ENCODE assay signal across 8 cellular contexts in the genomic region with DNA sequence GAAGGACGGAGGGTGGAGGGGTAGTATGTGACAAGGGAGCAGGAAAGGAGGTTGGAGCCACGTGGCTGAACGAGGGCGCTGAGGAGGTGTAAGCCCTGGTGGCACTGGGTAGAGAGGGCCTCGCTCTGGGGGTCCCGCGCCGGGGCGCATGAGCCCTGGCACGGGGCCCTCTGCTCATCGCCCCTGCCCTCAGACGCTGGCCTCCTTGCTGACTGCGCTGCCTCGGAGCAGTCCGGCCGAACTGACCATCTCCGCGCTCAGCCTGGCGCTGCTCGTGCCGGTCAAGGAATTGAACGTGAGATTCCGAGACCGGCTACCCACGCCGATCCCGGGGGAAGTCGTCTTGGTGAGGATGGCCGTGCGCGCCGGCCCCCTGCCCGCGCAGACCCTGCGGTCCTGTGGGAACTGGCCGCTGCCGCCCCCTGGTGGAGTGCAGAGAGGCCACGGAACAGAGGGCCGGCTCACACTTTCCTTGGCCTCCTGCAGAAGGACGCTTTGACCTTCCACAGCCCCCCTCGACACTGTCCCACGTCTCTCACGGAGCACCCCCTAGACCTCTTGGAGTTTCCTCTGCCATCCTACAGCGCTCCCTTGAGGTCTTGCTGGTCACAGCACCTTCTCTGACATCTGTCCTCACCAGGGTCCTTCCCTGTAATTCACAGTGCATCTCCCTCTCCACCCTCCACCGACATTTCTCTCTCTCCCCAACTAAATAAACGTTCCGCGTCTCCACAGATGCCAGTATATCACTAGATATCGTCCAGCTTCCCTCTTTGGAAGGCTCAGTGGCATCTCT. TPM values are rescaled to one million over a fixed set of nuclear protein-coding genes. Genes with fewer than 3 reads are reported as not detected.
DNase-seq lines count a peak whose midpoint lies in the region; ATAC-seq and TF ChIP-seq lines count a peak whose summit lies in the region.

No MANE protein-coding gene starts in this region.

- peak overlapping the region; percentile 63 for H3K4me3 Mint-ChIP-seq in activated naive CD8-positive, alpha-beta T cell treated with anti-CD3 and anti-CD28 coated beads, Interleukin-2, amount 10 ng/mL, durations not matched to agents 7 days and 5 days

- peaks cover 21% of the 10 kb centered on the region for H3K4me1 Mint-ChIP-seq in activated naive CD8-positive, alpha-beta T cell treated with anti-CD3 and anti-CD28 coated beads, Interleukin-2, amount 10 ng/mL, durations not matched to agents 7 days and 5 days

- intact Hi-C loops in left ventricle myocardium inferior (cut with micrococcal nuclease) = loop anchor here (5.0 kb wide), 1 partner anchor 39 kb away; no protein-coding TSS in a partner anchor

- no peak overlapping the region for H3K9ac ChIP-seq in DND-41 (ENCODE audit: low read depth, low read length)

- H3K4me3 ChIP-seq in DND-41 (ENCODE audit: low read depth in 1 of 2, low read length in 2 of 2) (no peak overlapping the region), SJCRH30 (no peak overlapping the region), left ventricle myocardium inferior (peak overlapping the region; percentile 66), retinal pigment epithelial cell (ENCODE audit: low read length) (peak overlapping the region; percentile 35)

- no peaks in the 10 kb centered on the region for H3K9me3 Mint-ChIP-seq in activated naive CD8-positive, alpha-beta T cell treated with anti-CD3 and anti-CD28 coated beads, Interleukin-2, amount 10 ng/mL, durations not matched to agents 7 days and 5 days

- H3K27ac ChIP-seq in DND-41 (ENCODE audit: low read length) (no peak overlapping the region), SJCRH30 (no peak overlapping the region), left ventricle myocardium inferior (replicated peaks) (no peak overlapping the region)

- H3K36me3 Mint-ChIP-seq in activated naive CD8-positive, alpha-beta T cell treated with anti-CD3 and anti-CD28 coated beads, Interleukin-2, amount 10 ng/mL, durations not matched to agents 7 days and 5 days = no peaks in the 10 kb centered on the region

- ATAC-seq in DND-41 (ENCODE audit: insufficient read depth, low read depth) (peak; percentile 84), HG02642 (IDR thresholded peaks at IDR 0.05; ENCODE audit: poor library complexity, unreplicated experiment) (peak; percentile 59)
- peak; percentile 59 for ATAC-seq in activated naive CD8-positive, alpha-beta T cell treated with anti-CD3 and anti-CD28 coated beads, Interleukin-2, amount 10 ng/mL, durations not matched to agents 7 days and 5 days (ENCODE audit: low read depth)

- no peaks in the 10 kb centered on the region for H3K9me3 ChIP-seq in DND-41 (ENCODE audit: insufficient read depth, low read length, severe bottlenecking)
- H3K9me3 ChIP-seq in SJCRH30 (replicated peaks) = no peaks in the 10 kb centered on the region
- no peaks in the 10 kb centered on the region for H3K9me3 ChIP-seq in left ventricle myocardium inferior (replicated peaks)

- no peak overlapping the region for H2AFZ ChIP-seq in DND-41 (ENCODE audit: low read depth, low read length)

- H3K27me3 ChIP-seq in DND-41 (ENCODE audit: insufficient read depth, low read length, poor library complexity) = peaks cover 23% of the 10 kb centered on the region
- no peaks in the 10 kb centered on the region for H3K27me3 ChIP-seq in SJCRH30
- H3K27me3 ChIP-seq in left ventricle myocardium inferior (ENCODE audit: low read depth) = peaks cover 88% of the 10 kb centered on the region

- no peaks in the 10 kb centered on the region for H3K36me3 ChIP-seq in DND-41 (ENCODE audit: insufficient read depth, low read length)
- H3K36me3 ChIP-seq in SJCRH30 = peaks cover 31% of the 10 kb centered on the region
- H3K36me3 ChIP-seq in left ventricle myocardium inferior = peaks cover 9% of the 10 kb centered on the region

- DNase-seq in DND-41 (peak; percentile 23), SJCRH30 (peak; percentile 79 to 81), left ventricle myocardium inferior (peak; percentile 64), retinal pigment epithelial cell (ENCODE audit: low read depth) (no peak), putamen (ENCODE audit: low spot score) (no peak), RKO (ENCODE audit: low spot score) (no peak)
- DNase-seq in activated naive CD8-positive, alpha-beta T cell treated with anti-CD3 and anti-CD28 coated beads, Interleukin-2, amount 10 ng/mL, durations not matched to agents 7 days and 5 days = peak; percentile 75

- H3K4me1 ChIP-seq in DND-41 (ENCODE audit: insufficient read depth, low read length) (no peaks in the 10 kb centered on the region), SJCRH30 (no peaks in the 10 kb centered on the region), left ventricle myocardium inferior (peaks cover 41% of the 10 kb centered on the region)

- peaks cover 3% of the 10 kb centered on the region; the same call in 1 of the 2 replicates for H4K20me1 ChIP-seq in DND-41 (ENCODE audit: insufficient read depth, low read length)

- no peak overlapping the region for H3K4me2 ChIP-seq in DND-41 (ENCODE audit: insufficient read depth, low read length)

- H3K27me3 Mint-ChIP-seq in activated naive CD8-positive, alpha-beta T cell treated with anti-CD3 and anti-CD28 coated beads, Interleukin-2, amount 10 ng/mL, durations not matched to agents 7 days and 5 days = peaks cover 94% of the 10 kb centered on the region

- H3K27ac Mint-ChIP-seq in activated naive CD8-positive, alpha-beta T cell treated with anti-CD3 and anti-CD28 coated beads, Interleukin-2, amount 10 ng/mL, durations not matched to agents 7 days and 5 days = no peak overlapping the region

- POLR2A ChIA-PET in activated naive CD8-positive, alpha-beta T cell treated with anti-CD3 and anti-CD28 coated beads, Interleukin-2, amount 10 ng/mL, durations not matched to agents 7 days and 5 days (lab: Charles Lee) = interaction anchor here (1.2 to 2.0 kb wide), 2 partner anchors 38 to 119 kb away, joined by 3 to 5 read pairs; no protein-coding TSS in a partner anchor

- TF ChIP-seq CTCF in DND-41 (IDR thresholded peaks at IDR 0.05; ENCODE audit: borderline replicate concordance, extremely low read depth, low read length, poor library complexity, severe bottlenecking) (peak; percentile 69), left ventricle myocardium inferior (IDR thresholded peaks at IDR 0.05; ENCODE audit: borderline replicate concordance) (peak; percentile 94), retinal pigment epithelial cell (conservative IDR thresholded peaks at IDR 0.05; ENCODE audit: low read depth, low read length) (peak; percentile 89)

- H3K79me2 ChIP-seq in DND-41 (ENCODE audit: insufficient read depth, low read length) = no peaks in the 10 kb centered on the region

RNA-seq across cellular contexts. Expression of a gene that starts 10.5 kb away (rescaled TPM):
- total RNA-seq in SJCRH30 (2014; rRNA removed; shearing (Covaris generic)) = 234 and 262 TPM in 2 replicates
- total RNA-seq in activated naive CD8-positive, alpha-beta T cell treated with anti-CD3 and anti-CD28 coated beads, Interleukin-2, amount 10 ng/mL, durations not matched to agents 7 days and 5 days = 1 to 10 TPM; 1.3 to 1.4 TPM
- total RNA-seq in left ventricle myocardium inferior = 9.7 TPM

RNA-seq across cellular contexts. Expression of a gene that starts 11.3 kb away (rescaled TPM):
- 82.7 and 104 TPM in 2 replicates for total RNA-seq in SJCRH30 (2014; rRNA removed; shearing (Covaris generic))
- under 1 TPM; 0.65 to 0.80 TPM for total RNA-seq in activated naive CD8-positive, alpha-beta T cell treated with anti-CD3 and anti-CD28 coated beads, Interleukin-2, amount 10 ng/mL, durations not matched to agents 7 days and 5 days
- total RNA-seq in left ventricle myocardium inferior = 4.7 TPM

RNA-seq across cellular contexts. Expression of a gene that starts 17.1 kb away (rescaled TPM):
- 157 and 192 TPM in 2 replicates for total RNA-seq in SJCRH30 (2014; rRNA removed; shearing (Covaris generic))
- total RNA-seq in activated naive CD8-positive, alpha-beta T cell treated with anti-CD3 and anti-CD28 coated beads, Interleukin-2, amount 10 ng/mL, durations not matched to agents 7 days and 5 days = 10 to 100 TPM; 31.5 to 32.8 TPM
- 22.3 TPM for total RNA-seq in left ventricle myocardium inferior

RNA-seq across cellular contexts. Expression of a gene that starts 30.7 kb away (rescaled TPM):
- 170 and 171 TPM in 2 replicates for total RNA-seq in SJCRH30 (2014; rRNA removed; shearing (Covaris generic))
- total RNA-seq in activated naive CD8-positive, alpha-beta T cell treated with anti-CD3 and anti-CD28 coated beads, Interleukin-2, amount 10 ng/mL, durations not matched to agents 7 days and 5 days = 10 to 100 TPM; 21.6 to 24.1 TPM
- 12.3 TPM for total RNA-seq in left ventricle myocardium inferior

Comparison
In these comparisons a context has a peak if more than half of its experiments do, and no peak if none do; other contexts are left out.
1. DNase-seq: peak in DND-41 (single experiment), SJCRH30 (2 of 2), activated naive CD8-positive, alpha-beta T cell treated with anti-CD3 and anti-CD28 coated beads, Interleukin-2, amount 10 ng/mL, durations not matched to agents 7 days and 5 days (single experiment) and left ventricle myocardium inferior (single experiment); none in retinal pigment epithelial cell (single experiment), putamen (single experiment) and RKO (single experiment).
2. H3K4me3 ChIP-seq: peak in left ventricle myocardium inferior (single experiment) and retinal pigment epithelial cell (single experiment); none in DND-41 (0 of 2) and SJCRH30 (single experiment).
3. RNA of a gene that starts 10.5 kb away (total RNA-seq): 234 to 262 TPM in SJCRH30; 9.7 TPM in left ventricle myocardium inferior (single experiment) and 1.3 to 1.4 TPM in activated naive CD8-positive, alpha-beta T cell treated with anti-CD3 and anti-CD28 coated beads, Interleukin-2, amount 10 ng/mL, durations not matched to agents 7 days and 5 days; every median in the first group is over 10 times any median in the second.
4. RNA of a gene that starts 11.3 kb away (total RNA-seq): 82.7 to 104 TPM in SJCRH30; 4.7 TPM in left ventricle myocardium inferior (single experiment) and 0.65 to 0.80 TPM in activated naive CD8-positive, alpha-beta T cell treated with anti-CD3 and anti-CD28 coated beads, Interleukin-2, amount 10 ng/mL, durations not matched to agents 7 days and 5 days; every median in the first group is over 10 times any median in the second.
5. Peak in every context shown above with its lines, with median percentiles within 50 percentile points of each other: ATAC-seq and CTCF ChIP-seq.